1 cellular context compared by ENCODE assay signal in the genomic region with DNA sequence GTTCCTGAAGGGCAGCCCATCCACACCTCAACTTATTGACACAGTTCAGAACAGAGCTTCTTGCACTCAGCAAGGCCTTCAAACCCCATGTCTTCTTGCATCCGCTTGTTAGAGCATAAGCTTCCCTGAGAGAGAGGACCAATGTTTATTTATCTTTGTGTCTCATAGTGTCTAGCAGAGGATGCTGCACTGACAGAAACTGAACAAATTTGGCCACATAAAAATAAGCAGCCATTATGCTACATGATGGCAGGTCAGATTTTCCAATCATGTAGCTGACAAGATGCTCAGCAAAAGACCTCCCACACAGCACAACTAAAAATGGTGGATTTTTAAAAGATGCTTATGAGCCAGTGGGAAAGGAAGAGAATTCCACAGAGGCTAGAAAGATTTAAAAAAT.
TF ChIP-seq lines count a peak whose summit lies in the region.

No MANE protein-coding gene starts in this region.

TF ChIP-seq in IMR-90, 13 proteins besides CTCF, POLR2A, EP300 and RAD21 (continued from another document):
- TF ChIP-seq, protein P1, sequence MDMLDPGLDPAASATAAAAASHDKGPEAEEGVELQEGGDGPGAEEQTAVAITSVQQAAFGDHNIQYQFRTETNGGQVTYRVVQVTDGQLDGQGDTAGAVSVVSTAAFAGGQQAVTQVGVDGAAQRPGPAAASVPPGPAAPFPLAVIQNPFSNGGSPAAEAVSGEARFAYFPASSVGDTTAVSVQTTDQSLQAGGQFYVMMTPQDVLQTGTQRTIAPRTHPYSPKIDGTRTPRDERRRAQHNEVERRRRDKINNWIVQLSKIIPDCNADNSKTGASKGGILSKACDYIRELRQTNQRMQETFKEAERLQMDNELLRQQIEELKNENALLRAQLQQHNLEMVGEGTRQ (IDR thresholded peaks at IDR 0.05; ENCODE audit: low read depth, low read length), result no peak
- TF ChIP-seq, protein P2, sequence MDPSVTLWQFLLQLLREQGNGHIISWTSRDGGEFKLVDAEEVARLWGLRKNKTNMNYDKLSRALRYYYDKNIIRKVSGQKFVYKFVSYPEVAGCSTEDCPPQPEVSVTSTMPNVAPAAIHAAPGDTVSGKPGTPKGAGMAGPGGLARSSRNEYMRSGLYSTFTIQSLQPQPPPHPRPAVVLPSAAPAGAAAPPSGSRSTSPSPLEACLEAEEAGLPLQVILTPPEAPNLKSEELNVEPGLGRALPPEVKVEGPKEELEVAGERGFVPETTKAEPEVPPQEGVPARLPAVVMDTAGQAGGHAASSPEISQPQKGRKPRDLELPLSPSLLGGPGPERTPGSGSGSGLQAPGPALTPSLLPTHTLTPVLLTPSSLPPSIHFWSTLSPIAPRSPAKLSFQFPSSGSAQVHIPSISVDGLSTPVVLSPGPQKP (IDR thresholded peaks at IDR 0.05; ENCODE audit: borderline replicate concordance, low read depth, low read length), result no peak
